ENCODE assay signal across 1 cellular context in genomic region chr20:12978613-12979495, GRCh38.
TF ChIP-seq lines count a peak whose summit lies in the region.

No MANE protein-coding gene starts in this region.

TF ChIP-seq in HepG2, 621 proteins besides CTCF, POLR2A, EP300 and RAD21 (continued from another document and continues in another):
- no peak for TF ChIP-seq CSRNP1 (CRISPR knock-in tag; IDR thresholded peaks at IDR 0.05)
- no peak for TF ChIP-seq POLR2AphosphoS2 (IDR thresholded peaks at IDR 0.05; ENCODE audit: low read depth, low read length)
- no peak for TF ChIP-seq ZSCAN31 (CRISPR knock-in tag; IDR thresholded peaks at IDR 0.05; ENCODE audit: low read depth)
- no peak for TF ChIP-seq SRF (IDR thresholded peaks at IDR 0.05; ENCODE audit: low read depth, low read length)
- TF ChIP-seq THAP8 (CRISPR knock-in tag; IDR thresholded peaks at IDR 0.05; ENCODE audit: borderline replicate concordance): no peak
- no peak for TF ChIP-seq GABPA (IDR thresholded peaks at IDR 0.05; ENCODE audit: low read depth, low read length)
- peak; percentile 29; the same call in 1 of the 2 replicates for TF ChIP-seq GABPA (CRISPR knock-in tag; IDR thresholded peaks at IDR 0.05; ENCODE audit: low read depth)
- 0 out of 2 replicates have a peak, but pooled peaks have one; percentile 12 for TF ChIP-seq FOXK2 (IDR thresholded peaks at IDR 0.05)
- TF ChIP-seq FIP1L1 (IDR thresholded peaks at IDR 0.05; ENCODE audit: borderline replicate concordance, insufficient read depth, low read depth, low read length): no peak
- TF ChIP-seq FUBP1 (CRISPR knock-in tag; IDR thresholded peaks at IDR 0.05; ENCODE audit: borderline replicate concordance): no peak
- TF ChIP-seq ATF1 (CRISPR knock-in tag; IDR thresholded peaks at IDR 0.05): peak; percentile 61; the same call in 1 of the 2 replicates
- peak; percentile 93 for TF ChIP-seq NR2F6 (IDR thresholded peaks at IDR 0.05)
- TF ChIP-seq NR2F6 (CRISPR knock-in tag; IDR thresholded peaks at IDR 0.05): peak; percentile 87
- TF ChIP-seq ZNF562 (CRISPR knock-in tag; IDR thresholded peaks at IDR 0.05; ENCODE audit: borderline replicate concordance): no peak
- no peak for TF ChIP-seq ZNF20 (CRISPR knock-in tag; IDR thresholded peaks at IDR 0.05)
- TF ChIP-seq ZBTB10 (CRISPR knock-in tag; IDR thresholded peaks at IDR 0.05; ENCODE audit: borderline replicate concordance): no peak
- TF ChIP-seq PRDM10 (CRISPR knock-in tag; IDR thresholded peaks at IDR 0.05; ENCODE audit: low read depth): no peak
- peak; percentile 96 for TF ChIP-seq TARDBP (CRISPR knock-in tag; IDR thresholded peaks at IDR 0.05)
- TF ChIP-seq ZNF496 (CRISPR knock-in tag; IDR thresholded peaks at IDR 0.05; ENCODE audit: insufficient replicate concordance): no peak
- TF ChIP-seq TOE1 (CRISPR knock-in tag; IDR thresholded peaks at IDR 0.05): 0 out of 2 replicates have a peak, but pooled peaks have one; percentile 5
- TF ChIP-seq SALL1 (CRISPR knock-in tag; IDR thresholded peaks at IDR 0.05): peak; percentile 90; the same call in 1 of the 2 replicates
- TF ChIP-seq BCL6 (CRISPR knock-in tag; IDR thresholded peaks at IDR 0.05): peak; percentile 88
- no peak for TF ChIP-seq ZSCAN22 (CRISPR knock-in tag; IDR thresholded peaks at IDR 0.05)
- TF ChIP-seq HHEX (CRISPR knock-in tag; IDR thresholded peaks at IDR 0.05): no peak; the same call in 1 of the 2 replicates
- TF ChIP-seq NBN (conservative IDR thresholded peaks at IDR 0.05): no peak
- TF ChIP-seq ZNF33A (CRISPR knock-in tag; IDR thresholded peaks at IDR 0.05; ENCODE audit: borderline replicate concordance): 0 out of 2 replicates have a peak, but pooled peaks have one; percentile 30
- TF ChIP-seq PHF8 (CRISPR knock-in tag; IDR thresholded peaks at IDR 0.05): no peak
- TF ChIP-seq ZNF512 (CRISPR knock-in tag; IDR thresholded peaks at IDR 0.05): no peak
- no peak for TF ChIP-seq HIVEP1 (CRISPR knock-in tag; IDR thresholded peaks at IDR 0.05)
- TF ChIP-seq SOX13 (IDR thresholded peaks at IDR 0.05): peak; percentile 74; the same call in 1 of the 2 replicates
- peak in 1 of 2 experiments; percentile 96; a peak in 2 of 4 replicates for TF ChIP-seq SOX13 (CRISPR knock-in tag; conservative IDR thresholded peaks at IDR 0.05 in 1 of 2, IDR thresholded peaks at IDR 0.05 in 1 of 2)
- no peak for TF ChIP-seq ZNF432 (CRISPR knock-in tag; IDR thresholded peaks at IDR 0.05; ENCODE audit: borderline replicate concordance)
- TF ChIP-seq RFX3 (CRISPR knock-in tag; IDR thresholded peaks at IDR 0.05): no peak
- peak; percentile 54 for TF ChIP-seq MAFF (IDR thresholded peaks at IDR 0.05; ENCODE audit: low read depth, low read length)
- TF ChIP-seq TFDP2 (CRISPR knock-in tag; IDR thresholded peaks at IDR 0.05): no peak
- peak; percentile 57; the same call in 1 of the 2 replicates for TF ChIP-seq ZNF749 (CRISPR knock-in tag; IDR thresholded peaks at IDR 0.05; ENCODE audit: borderline replicate concordance)
- no peak for TF ChIP-seq ZNF253 (CRISPR knock-in tag; IDR thresholded peaks at IDR 0.05; ENCODE audit: borderline replicate concordance)
- no peak for TF ChIP-seq ZNF607 (CRISPR knock-in tag; IDR thresholded peaks at IDR 0.05; ENCODE audit: borderline replicate concordance)
- no peak for TF ChIP-seq HOXA7 (CRISPR knock-in tag; IDR thresholded peaks at IDR 0.05)
- TF ChIP-seq ZNF207 (IDR thresholded peaks at IDR 0.05; ENCODE audit: borderline replicate concordance): no peak
- TF ChIP-seq SMARCE1 (IDR thresholded peaks at IDR 0.05; ENCODE audit: borderline replicate concordance): no peak
- TF ChIP-seq ZNF124 (CRISPR knock-in tag; IDR thresholded peaks at IDR 0.05): peak; percentile 92
- TF ChIP-seq CREM (IDR thresholded peaks at IDR 0.05): peak; percentile 86
- TF ChIP-seq CREM (CRISPR knock-in tag; IDR thresholded peaks at IDR 0.05): no peak
- TF ChIP-seq MXD4 (CRISPR knock-in tag; IDR thresholded peaks at IDR 0.05): no peak
- TF ChIP-seq ZNF280D (CRISPR knock-in tag; IDR thresholded peaks at IDR 0.05): peak; percentile 97
- TF ChIP-seq MAFG (CRISPR knock-in tag; IDR thresholded peaks at IDR 0.05): no peak
- no peak for TF ChIP-seq ZNF121 (CRISPR knock-in tag; IDR thresholded peaks at IDR 0.05)
- no peak for TF ChIP-seq HNRNPUL1 (IDR thresholded peaks at IDR 0.05; ENCODE audit: low read depth, low read length)
- TF ChIP-seq HMGXB4 (CRISPR knock-in tag; IDR thresholded peaks at IDR 0.05; ENCODE audit: borderline replicate concordance in 1 of 2, low read depth in 1 of 2): 0 out of 4 replicates have a peak, but pooled peaks have one; percentile 37 to 44
